ENCODE assay signal across 12 cellular contexts in the genomic region with DNA sequence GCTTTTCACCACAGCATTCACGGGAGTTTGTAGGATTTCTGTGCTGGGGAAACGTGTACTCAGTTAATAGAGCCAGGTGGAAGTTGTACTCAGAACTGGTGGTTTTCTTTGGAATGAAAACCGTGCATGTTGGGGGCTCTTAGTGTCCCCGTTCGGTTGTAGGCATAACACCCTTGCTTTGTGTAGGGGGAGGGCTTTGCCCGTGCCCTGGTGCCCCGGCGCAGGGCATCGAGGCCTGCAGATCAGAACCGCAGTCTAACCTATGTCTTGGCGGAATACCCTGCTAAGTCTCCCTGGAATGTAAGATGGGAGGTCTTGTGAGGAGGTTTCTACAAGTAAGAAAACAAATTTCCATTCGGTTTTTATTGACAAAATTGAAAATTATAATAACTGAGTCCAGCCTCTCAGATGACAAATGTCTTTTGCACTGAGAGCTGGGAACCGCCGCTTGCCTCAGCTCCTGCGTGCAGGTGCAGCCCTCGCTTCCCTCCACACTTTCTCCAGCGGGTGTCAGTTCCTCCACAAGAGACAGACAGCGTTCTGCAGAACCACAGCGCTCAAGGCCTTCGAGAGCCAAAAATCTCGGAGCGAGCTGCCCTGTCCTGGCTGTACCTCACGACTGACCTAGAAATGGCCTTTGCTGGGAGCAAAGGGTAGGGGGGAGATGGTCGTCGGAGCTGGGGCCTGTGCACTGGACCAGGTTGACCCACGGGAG. TPM values are rescaled to one million over a fixed set of nuclear protein-coding genes. Genes with fewer than 3 reads are reported as not detected.
DNase-seq lines count a peak whose midpoint lies in the region; ATAC-seq and TF ChIP-seq lines count a peak whose summit lies in the region.
"Not testable (repeated sequence)": the region's sequence is repeated elsewhere in the genome, so short reads cannot be mapped to it uniquely, and the experiment has no call there.
"Had no signal": no experiment of that assay in that cellular context is flagged by ENCODE, and none has a peak within 500 bp of the region (broad histone marks: within the 10 kb centered on the region; RNA-seq: fewer than 3 reads in every experiment).

No MANE protein-coding gene starts in this region.

- in situ Hi-C loops in HAP-1 (cut with MboI; ENCODE audit: low sequenced_read_pairs) = not testable (repeated sequence)

- peak overlapping the region; percentile 74; the same call in 1 of the 2 replicates for H3K27ac ChIP-seq in PC-9
- peak overlapping the region in 1 of 2 donors; percentile 86 for H3K27ac ChIP-seq in right atrium auricular region

- H3K9me3 ChIP-seq in HAP-1; PC-9 (ENCODE audit: insufficient read depth, low read depth); right atrium auricular region: not testable (repeated sequence)

- not testable (repeated sequence) for H3F3A ChIP-seq in PC-9 (ENCODE audit: insufficient read depth, low read depth)

- peak overlapping the region; percentile 72 for H3K4me2 ChIP-seq in PC-9

- peak overlapping the region; percentile 81 to 96 for H3K4me3 Mint-ChIP-seq in CD14-positive monocyte
- peak overlapping the region; percentile 96 for H3K4me3 Mint-ChIP-seq in activated T-helper 2 cell treated with anti-CD3 and anti-CD28 coated beads, Interferon-gamma antibody, Interleukin-2, Interleukin-4, amounts not matched to agents 10 μg/mL and 5 μg/mL and 100 μg/mL, durations not matched to agents 14 hours and 24 hours and 36 hours (ENCODE audit: low read depth)
- peak overlapping the region; percentile 89 for H3K4me3 Mint-ChIP-seq in dendritic cell treated with granulocyte-macrophage colony-stimulating factor and Interleukin-4, amounts not matched to agents 40 ng/mL and 50 ng/mL, for 4 days
- peak overlapping the region; percentile 87 for H3K4me3 Mint-ChIP-seq in nephron progenitor cell
- peak overlapping the region; percentile 86 for H3K4me3 Mint-ChIP-seq in stimulated activated memory B cell treated with anti-CD40 and anti-IgM and Interleukin-4, amounts not matched to agents 10 μg/mL and 1 μg/mL and 100 μg/mL, for 72 hours

- not testable (repeated sequence) for H3K36me3 ChIP-seq in HAP-1 (replicated peaks); PC-9 (ENCODE audit: low read depth); right atrium auricular region

- POLR2A ChIA-PET in PC-9 (lab: Charles Lee; ENCODE audit: unreplicated experiment) = not testable (repeated sequence)

- DNase-seq in CD14-positive monocyte (ENCODE audit: low spot score); HAP-1 (ENCODE audit: low spot score in 2 of 2); PC-9; activated T-helper 2 cell treated with anti-CD3 and anti-CD28 coated beads, Interferon-gamma antibody, Interleukin-2, Interleukin-4, amounts not matched to agents 10 μg/mL and 5 μg/mL and 100 μg/mL, durations not matched to agents 14 hours and 24 hours and 36 hours (ENCODE audit: low spot score); right atrium auricular region (ENCODE audit: low spot score); nephron progenitor cell: not testable (repeated sequence)

- not testable (repeated sequence) for H3K27me3 Mint-ChIP-seq in CD14-positive monocyte (ENCODE audit: low read depth in 3 of 3); activated T-helper 2 cell treated with anti-CD3 and anti-CD28 coated beads, Interferon-gamma antibody, Interleukin-2, Interleukin-4, amounts not matched to agents 10 μg/mL and 5 μg/mL and 100 μg/mL, durations not matched to agents 14 hours and 24 hours and 36 hours (ENCODE audit: low read depth); dendritic cell treated with granulocyte-macrophage colony-stimulating factor and Interleukin-4, amounts not matched to agents 40 ng/mL and 50 ng/mL, for 4 days; nephron progenitor cell (ENCODE audit: low read depth, poor library complexity); stimulated activated memory B cell treated with anti-CD40 and anti-IgM and Interleukin-4, amounts not matched to agents 10 μg/mL and 1 μg/mL and 100 μg/mL, for 72 hours

- BruUV-seq in PC-9 (replicated peaks; lab: Mats Ljungman, UMichigan) = not testable (repeated sequence)

- peak overlapping the region; percentile 72 for H2AFZ ChIP-seq in PC-9

- H3K4me3 ChIP-seq in HAP-1 = peak overlapping the region; percentile 27
- H3K4me3 ChIP-seq in PC-9 = peak overlapping the region; percentile 57; the same call in 1 of the 2 replicates
- H3K4me3 ChIP-seq in right atrium auricular region = peak overlapping the region; percentile 40 to 55

- CTCF ChIA-PET in PC-9 (lab: Charles Lee) = not testable (repeated sequence)

- ATAC-seq in stimulated activated memory B cell treated with anti-CD40 and anti-IgM and Interleukin-4, amounts not matched to agents 10 μg/mL and 1 μg/mL and 100 μg/mL, for 72 hours = peak; percentile 0

- TF ChIP-seq CTCF in CD14-positive monocyte (IDR thresholded peaks at IDR 0.05); PC-9 (conservative IDR thresholded peaks at IDR 0.05); right atrium auricular region (IDR thresholded peaks at IDR 0.05); nephron progenitor cell (IDR thresholded peaks at IDR 0.05): not testable (repeated sequence)

- not testable (repeated sequence) for H3K27me3 ChIP-seq in HAP-1 (ENCODE audit: low read depth); PC-9 (ENCODE audit: insufficient read depth, low read depth); right atrium auricular region

- H3K36me3 Mint-ChIP-seq in CD14-positive monocyte; activated T-helper 2 cell treated with anti-CD3 and anti-CD28 coated beads, Interferon-gamma antibody, Interleukin-2, Interleukin-4, amounts not matched to agents 10 μg/mL and 5 μg/mL and 100 μg/mL, durations not matched to agents 14 hours and 24 hours and 36 hours (ENCODE audit: low read depth); dendritic cell treated with granulocyte-macrophage colony-stimulating factor and Interleukin-4, amounts not matched to agents 40 ng/mL and 50 ng/mL, for 4 days (ENCODE audit: low read depth); nephron progenitor cell (ENCODE audit: low read depth); stimulated activated memory B cell treated with anti-CD40 and anti-IgM and Interleukin-4, amounts not matched to agents 10 μg/mL and 1 μg/mL and 100 μg/mL, for 72 hours: not testable (repeated sequence)

- not testable (repeated sequence) for H3K4me1 ChIP-seq in HAP-1; PC-9 (replicated peaks; ENCODE audit: insufficient read depth); right atrium auricular region

- peaks cover 13% of the 10 kb centered on the region for H3K4me1 Mint-ChIP-seq in CD14-positive monocyte
- H3K4me1 Mint-ChIP-seq in activated T-helper 2 cell treated with anti-CD3 and anti-CD28 coated beads, Interferon-gamma antibody, Interleukin-2, Interleukin-4, amounts not matched to agents 10 μg/mL and 5 μg/mL and 100 μg/mL, durations not matched to agents 14 hours and 24 hours and 36 hours (ENCODE audit: low read depth); nephron progenitor cell; stimulated activated memory B cell treated with anti-CD40 and anti-IgM and Interleukin-4, amounts not matched to agents 10 μg/mL and 1 μg/mL and 100 μg/mL, for 72 hours: not testable (repeated sequence)
- peaks cover 14% of the 10 kb centered on the region for H3K4me1 Mint-ChIP-seq in dendritic cell treated with granulocyte-macrophage colony-stimulating factor and Interleukin-4, amounts not matched to agents 40 ng/mL and 50 ng/mL, for 4 days (ENCODE audit: low read depth)

- H3K79me2 ChIP-seq in PC-9 (ENCODE audit: low read depth) = not testable (repeated sequence)

- peak overlapping the region in 6 of 7 donors; percentile 89 to 97 (median 92) for H3K27ac Mint-ChIP-seq in CD14-positive monocyte
- H3K27ac Mint-ChIP-seq in activated T-helper 2 cell treated with anti-CD3 and anti-CD28 coated beads, Interferon-gamma antibody, Interleukin-2, Interleukin-4, amounts not matched to agents 10 μg/mL and 5 μg/mL and 100 μg/mL, durations not matched to agents 14 hours and 24 hours and 36 hours = peak overlapping the region; percentile 93
- H3K27ac Mint-ChIP-seq in dendritic cell treated with granulocyte-macrophage colony-stimulating factor and Interleukin-4, amounts not matched to agents 40 ng/mL and 50 ng/mL, for 4 days = peak overlapping the region; percentile 94
- peak overlapping the region; percentile 81 for H3K27ac Mint-ChIP-seq in nephron progenitor cell
- peak overlapping the region; percentile 94 for H3K27ac Mint-ChIP-seq in stimulated activated memory B cell treated with anti-CD40 and anti-IgM and Interleukin-4, amounts not matched to agents 10 μg/mL and 1 μg/mL and 100 μg/mL, for 72 hours

- H4K20me1 ChIP-seq in PC-9 (ENCODE audit: insufficient read depth) = not testable (repeated sequence)

- H3K9me2 ChIP-seq in PC-9 (ENCODE audit: insufficient read depth) = not testable (repeated sequence)

- intact Hi-C loops in CD14-positive monocyte (cut with micrococcal nuclease); PC-9 (cut with micrococcal nuclease; ENCODE audit: unreplicated experiment); activated T-helper 2 cell treated with anti-CD3 and anti-CD28 coated beads, Interferon-gamma antibody, Interleukin-2, Interleukin-4, amounts not matched to agents 10 μg/mL and 5 μg/mL and 100 μg/mL, durations not matched to agents 14 hours and 24 hours and 36 hours (cut with micrococcal nuclease); dendritic cell treated with granulocyte-macrophage colony-stimulating factor and Interleukin-4, amounts not matched to agents 40 ng/mL and 50 ng/mL, for 4 days (cut with micrococcal nuclease): not testable (repeated sequence)

- peaks cover 0 to 11% (median 7%) of the 10 kb centered on the region in 7 donors for H3K9me3 Mint-ChIP-seq in CD14-positive monocyte
- not testable (repeated sequence) for H3K9me3 Mint-ChIP-seq in activated T-helper 2 cell treated with anti-CD3 and anti-CD28 coated beads, Interferon-gamma antibody, Interleukin-2, Interleukin-4, amounts not matched to agents 10 μg/mL and 5 μg/mL and 100 μg/mL, durations not matched to agents 14 hours and 24 hours and 36 hours; dendritic cell treated with granulocyte-macrophage colony-stimulating factor and Interleukin-4, amounts not matched to agents 40 ng/mL and 50 ng/mL, for 4 days; nephron progenitor cell; stimulated activated memory B cell treated with anti-CD40 and anti-IgM and Interleukin-4, amounts not matched to agents 10 μg/mL and 1 μg/mL and 100 μg/mL, for 72 hours

RNA-seq across cellular contexts. Expression of a gene that starts 40.1 kb away (rescaled TPM):
- polyA plus RNA-seq in CD14-positive monocyte = not detected
- total RNA-seq in PC-9 (2021) (not detected in 2 replicates), right atrium auricular region (not detected)
- total RNA-seq in activated T-helper 2 cell treated with anti-CD3 and anti-CD28 coated beads, Interferon-gamma antibody, Interleukin-2, Interleukin-4, amounts not matched to agents 10 μg/mL and 5 μg/mL and 100 μg/mL, durations not matched to agents 14 hours and 24 hours and 36 hours = not detected in 2 replicates
- total RNA-seq: dermis blood vessel endothelial cell, HT1080, myocyte, temporal lobe had no signal

RNA-seq across cellular contexts. Expression of a gene that starts 47.9 kb away (rescaled TPM):
- polyA plus RNA-seq in CD14-positive monocyte = 1 to 10 TPM in 1 of 2 donors, under 1 TPM in 1; 0.55 to 1.0 TPM
- total RNA-seq in PC-9 (2021) (29.9 and 42.6 TPM in 2 replicates), right atrium auricular region (1 to 10 TPM; 5.5 to 8.9 TPM)
- 28.1 and 34.6 TPM in 2 replicates for total RNA-seq in activated T-helper 2 cell treated with anti-CD3 and anti-CD28 coated beads, Interferon-gamma antibody, Interleukin-2, Interleukin-4, amounts not matched to agents 10 μg/mL and 5 μg/mL and 100 μg/mL, durations not matched to agents 14 hours and 24 hours and 36 hours
